17 cellular contexts compared by ENCODE assay signal in the genomic region with DNA sequence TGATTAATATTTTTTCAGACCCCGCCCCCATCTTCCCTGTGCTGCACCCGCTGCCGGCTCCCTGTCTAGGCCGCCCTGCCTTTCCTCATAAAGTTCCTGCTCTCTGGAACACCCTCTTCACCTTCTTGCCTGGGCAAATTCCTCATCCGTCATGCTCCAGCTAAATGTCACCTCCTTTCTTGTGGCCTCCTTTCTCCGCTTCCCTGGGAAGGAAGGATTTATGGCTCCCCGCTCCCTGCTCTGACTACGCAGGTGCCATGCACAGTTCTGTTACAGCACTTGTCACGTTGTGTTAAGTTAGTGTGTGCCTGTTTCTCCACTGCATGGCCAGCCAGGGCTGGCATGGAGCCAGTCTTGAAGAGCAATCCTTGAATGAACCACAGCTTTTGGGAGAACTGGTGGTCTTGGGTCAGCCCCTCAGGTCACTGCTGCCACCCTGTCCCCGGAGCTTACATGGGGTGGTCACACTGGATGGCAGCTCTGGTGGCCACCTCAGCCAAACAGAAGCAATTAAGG.
"Had no signal": no experiment of that assay in that cellular context is flagged by ENCODE, and none has a peak within 500 bp of the region (broad histone marks: within the 10 kb centered on the region; RNA-seq: fewer than 3 reads in every experiment).

No MANE protein-coding gene starts in this region.

- H3K9me3 Mint-ChIP-seq: activated naive CD4-positive, alpha-beta T cell treated with anti-CD3 and anti-CD28 coated beads for 36 hours; activated T-helper 2 cell treated with anti-CD3 and anti-CD28 coated beads, Interferon-gamma antibody, Interleukin-2, Interleukin-4, amounts not matched to agents 10 μg/mL and 5 μg/mL and 100 μg/mL, durations not matched to agents 14 hours and 24 hours and 36 hours; naive thymus-derived CD4-positive, alpha-beta T cell; stimulated activated effector memory CD8-positive, alpha-beta T cell treated with anti-CD3 and anti-CD28 coated beads, Interleukin-12 subunit alpha, Interleukin-12 subunit beta, amount 100 ng/mL, for 72 hours had no signal

- H3K36me3 ChIP-seq: cardiac muscle cell, colonic mucosa, gastroesophageal sphincter, left lung, neutrophil had no signal

- H3K4me3 ChIP-seq: cardiac muscle cell, colonic mucosa, gastroesophageal sphincter, left lung, mucosa of descending colon had no signal

- H3K36me3 Mint-ChIP-seq: activated CD8-positive, alpha-beta memory T cell treated with anti-CD3 and anti-CD28 coated beads, Interleukin-2, amount 10 ng/mL, durations not matched to agents 7 days and 5 days; memory B cell; stimulated activated effector memory CD8-positive, alpha-beta T cell treated with anti-CD3 and anti-CD28 coated beads, Interleukin-12 subunit alpha, Interleukin-12 subunit beta, amount 100 ng/mL, for 72 hours had no signal

- H3K27ac Mint-ChIP-seq: activated CD8-positive, alpha-beta memory T cell treated with anti-CD3 and anti-CD28 coated beads, Interleukin-2, amount 10 ng/mL, durations not matched to agents 7 days and 5 days; activated naive CD4-positive, alpha-beta T cell treated with anti-CD3 and anti-CD28 coated beads for 36 hours; activated T-helper 2 cell treated with anti-CD3 and anti-CD28 coated beads, Interferon-gamma antibody, Interleukin-2, Interleukin-4, amounts not matched to agents 10 μg/mL and 5 μg/mL and 100 μg/mL, durations not matched to agents 14 hours and 24 hours and 36 hours; memory B cell; naive thymus-derived CD4-positive, alpha-beta T cell; stimulated activated effector memory CD8-positive, alpha-beta T cell treated with anti-CD3 and anti-CD28 coated beads, Interleukin-12 subunit alpha, Interleukin-12 subunit beta, amount 100 ng/mL, for 72 hours had no signal

- DNase-seq: activated CD4-positive, alpha-beta T cell treated with anti-CD3 and anti-CD28 coated beads for 1 hour; activated CD4-positive, alpha-beta T cell treated with anti-CD3 and anti-CD28 coated beads, Interleukin-2, amount 50 U/mL, for 48 hours; activated CD8-positive, alpha-beta memory T cell treated with anti-CD3 and anti-CD28 coated beads, Interleukin-2, amount 10 ng/mL, durations not matched to agents 7 days and 5 days; activated naive CD4-positive, alpha-beta T cell treated with anti-CD3 and anti-CD28 coated beads for 36 hours; activated T-cell treated with anti-CD3 and anti-CD28 coated beads, Interleukin-2, amount 50 U/mL, for 1 hour; colonic mucosa; left lung; mucosa of descending colon; naive thymus-derived CD4-positive, alpha-beta T cell had no signal

- H3K27ac ChIP-seq: cardiac muscle cell, colonic mucosa, gastroesophageal sphincter, left lung, neutrophil, parathyroid adenoma, VCaP had no signal

- H3K4me3 Mint-ChIP-seq: activated CD8-positive, alpha-beta memory T cell treated with anti-CD3 and anti-CD28 coated beads, Interleukin-2, amount 10 ng/mL, durations not matched to agents 7 days and 5 days; activated naive CD4-positive, alpha-beta T cell treated with anti-CD3 and anti-CD28 coated beads for 36 hours; memory B cell; naive thymus-derived CD4-positive, alpha-beta T cell; stimulated activated effector memory CD8-positive, alpha-beta T cell treated with anti-CD3 and anti-CD28 coated beads, Interleukin-12 subunit alpha, Interleukin-12 subunit beta, amount 100 ng/mL, for 72 hours had no signal

- H3K4me1 ChIP-seq: colonic mucosa, parathyroid adenoma had no signal

- H3K9me3 ChIP-seq: colonic mucosa, gastroesophageal sphincter, left lung, mucosa of descending colon, neutrophil had no signal

- H3K4me1 Mint-ChIP-seq: activated CD8-positive, alpha-beta memory T cell treated with anti-CD3 and anti-CD28 coated beads, Interleukin-2, amount 10 ng/mL, durations not matched to agents 7 days and 5 days; memory B cell; stimulated activated effector memory CD8-positive, alpha-beta T cell treated with anti-CD3 and anti-CD28 coated beads, Interleukin-12 subunit alpha, Interleukin-12 subunit beta, amount 100 ng/mL, for 72 hours had no signal
